Comparison of ENCODE assay signal across 12 cellular contexts in the genomic region with DNA sequence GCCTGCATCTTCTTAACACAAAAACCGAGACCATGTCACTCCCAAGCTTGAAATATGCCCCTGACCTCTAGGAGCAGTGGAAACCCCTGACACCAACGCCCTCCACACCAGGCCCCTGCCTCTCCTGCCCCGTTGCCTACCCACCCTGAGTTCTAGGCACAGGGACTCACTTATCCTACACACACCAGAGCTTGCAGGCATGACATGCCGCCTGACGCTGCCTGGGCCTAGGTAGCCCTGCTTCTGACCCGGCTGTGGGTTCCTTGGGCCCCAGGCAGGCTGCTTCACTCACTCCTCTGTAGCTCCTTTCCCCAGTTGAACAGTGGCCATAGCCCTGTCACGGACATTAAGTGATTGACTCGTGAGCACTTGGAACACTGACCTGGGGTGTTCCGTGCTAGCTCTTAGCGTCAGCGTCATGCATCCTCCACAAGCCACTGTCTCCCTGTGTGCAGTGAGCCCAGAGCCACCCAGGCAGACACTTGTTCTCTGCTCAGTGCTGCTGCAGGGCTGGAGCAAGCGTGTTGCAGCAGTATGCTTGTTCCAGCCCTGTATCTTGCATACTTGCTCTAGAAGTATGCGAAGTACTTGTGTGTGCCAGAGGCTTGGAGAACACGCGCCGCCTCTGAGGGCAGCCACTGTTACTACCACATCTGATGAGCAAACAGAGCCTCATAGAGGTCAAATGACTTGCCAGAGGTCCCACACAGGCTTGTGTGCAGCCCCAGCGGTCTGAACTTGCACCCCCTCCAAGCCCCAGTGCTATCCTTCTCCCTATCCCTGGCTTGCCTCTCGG. TPM values are rescaled to one million over a fixed set of nuclear protein-coding genes. Genes with fewer than 3 reads are reported as not detected.
DNase-seq lines count a peak whose midpoint lies in the region; ATAC-seq, FAIRE-seq and TF ChIP-seq lines count a peak whose summit lies in the region.
"Had no signal": no experiment of that assay in that cellular context is flagged by ENCODE, and none has a peak within 500 bp of the region (broad histone marks: within the 10 kb centered on the region; RNA-seq: fewer than 3 reads in every experiment).

No MANE protein-coding gene starts in this region.

- CTCF ChIA-PET in HepG2 (lab: Yijun Ruan, JAX; ENCODE audit: low intra/inter-chr PET ratio, low total read pairs): no interaction called here

- H3K4me1 ChIP-seq in GM23248 (ENCODE audit: insufficient read depth) (peaks cover 5% of the 10 kb centered on the region; the same call in 1 of the 2 replicates), HepG2 (ENCODE audit: insufficient read depth, low read length) (peaks cover 60% of the 10 kb centered on the region), stomach (peaks cover 12 to 20% (median 15%) of the 10 kb centered on the region in 4 donors)

- TF ChIP-seq CTCF in choroid plexus epithelial cell (conservative IDR thresholded peaks at IDR 0.05; ENCODE audit: low read depth, low read length): no peak
- TF ChIP-seq CTCF in HepG2 (CRISPR knock-in tag; IDR thresholded peaks at IDR 0.05): peak; percentile 24; the same call in 1 of the 2 replicates
- no peak for TF ChIP-seq CTCF in stomach (IDR thresholded peaks at IDR 0.05)

- BruUV-seq in HepG2 (replicated peaks; lab: Mats Ljungman, UMichigan): no TSS peak

- H3K27me3 ChIP-seq in GM23248 (replicated peaks; ENCODE audit: insufficient read depth): no peaks in the 10 kb centered on the region
- H3K27me3 ChIP-seq in HepG2 (ENCODE audit: control insufficient read depth in 1 of 2, insufficient read depth in 2 of 2, low read length in 2 of 2): no peaks in the 10 kb centered on the region
- H3K27me3 ChIP-seq in stomach: no peaks in the 10 kb centered on the region

- H4K20me1 ChIP-seq in GM23248 (ENCODE audit: insufficient read depth): no peaks in the 10 kb centered on the region
- H4K20me1 ChIP-seq in HepG2 (ENCODE audit: insufficient read depth, low read length): no peaks in the 10 kb centered on the region

- WGBS in GM23248 (ENCODE audit: low coverage in 1 of 2, low lambda C conversion rate in 2 of 2, missing lambda C conversion rate in 2 of 2), 2 experiments: 36 to 42% methylated on average over 18 of the region's 18 CpGs
- 60% methylated on average over 12 of the region's 18 CpGs for WGBS in HepG2 (ENCODE audit: low lambda C conversion rate)
- WGBS in stomach, 5 donors: 46 to 68% (median 56%) methylated on average over 16 to 18 of the region's 18 CpGs

- H3K27ac Mint-ChIP-seq in activated CD4-positive, alpha-beta T cell treated with anti-CD3 and anti-CD28 coated beads, Interleukin-2, amount 10 ng/mL, durations not matched to agents 24 days and 14 days: no peak overlapping the region
- H3K27ac Mint-ChIP-seq: activated naive CD8-positive, alpha-beta T cell treated with anti-CD3 and anti-CD28 coated beads, Interleukin-2, amount 50 U/mL, for 24 hours; progenitor cell of endocrine pancreas had no signal

- TF ChIP-seq RAD21 in HepG2 (CRISPR knock-in tag; IDR thresholded peaks at IDR 0.05): no peak

- no peaks in the 10 kb centered on the region for H3K9me2 ChIP-seq in GM23248 (ENCODE audit: insufficient read depth)

- no peaks in the 10 kb centered on the region for H3K36me3 ChIP-seq in GM23248 (ENCODE audit: low read depth)
- H3K36me3 ChIP-seq in HepG2 (replicated peaks in 1 of 2; ENCODE audit: control insufficient read depth in 1 of 2, insufficient read depth in 2 of 2, low read length in 2 of 2): peaks cover 1 to 6% of the 10 kb centered on the region in 2 experiments; a peak in 3 of 5 replicates
- H3K36me3 ChIP-seq in stomach: peaks cover 11 to 39% (median 34%) of the 10 kb centered on the region in 4 donors

- H2AFZ ChIP-seq in GM23248: no peak overlapping the region
- no peak overlapping the region for H2AFZ ChIP-seq in HepG2 (ENCODE audit: low read length)

- H3K9me3 ChIP-seq in GM23248 (ENCODE audit: low read depth) (no peaks in the 10 kb centered on the region), HepG2 (ENCODE audit: low read length) (no peaks in the 10 kb centered on the region), stomach (no peaks in the 10 kb centered on the region)

- H3K27me3 Mint-ChIP-seq in activated CD4-positive, alpha-beta T cell treated with anti-CD3 and anti-CD28 coated beads, Interleukin-2, amount 10 ng/mL, durations not matched to agents 24 days and 14 days: no peaks in the 10 kb centered on the region
- H3K27me3 Mint-ChIP-seq: activated naive CD8-positive, alpha-beta T cell treated with anti-CD3 and anti-CD28 coated beads, Interleukin-2, amount 50 U/mL, for 24 hours; progenitor cell of endocrine pancreas had no signal

- DNase-seq in GM23248 (peak; percentile 89), choroid plexus epithelial cell (ENCODE audit: low read depth) (peak; percentile 73), HepG2 (ENCODE audit: low spot score) (peak; percentile 75), stomach (peak; percentile 54), iPS-NIHi7 (ENCODE audit: extremely low spot score) (no peak)
- DNase-seq in activated CD4-positive, alpha-beta T cell treated with anti-CD3 and anti-CD28 coated beads, Interleukin-2, amount 10 ng/mL, durations not matched to agents 24 days and 14 days: no peak
- DNase-seq: activated naive CD8-positive, alpha-beta T cell treated with anti-CD3 and anti-CD28 coated beads, Interleukin-2, amount 50 U/mL, for 24 hours had no signal

- POLR2A ChIA-PET in HepG2 (lab: Yijun Ruan, JAX): interaction anchor here (1.0 kb wide), 1 partner anchor 17 kb away, joined by 3 read pairs; no protein-coding TSS in a partner anchor

- no peak overlapping the region for H3K9ac ChIP-seq in GM23248
- H3K9ac ChIP-seq in HepG2 (ENCODE audit: insufficient read depth, low read depth, low read length): no peak overlapping the region

- H3K27ac ChIP-seq in GM23248 (no peak overlapping the region), HepG2 (ENCODE audit: extremely low read length, insufficient read depth, low read length) (no peak overlapping the region), stomach (no peak overlapping the region)

- H3K36me3 Mint-ChIP-seq in activated CD4-positive, alpha-beta T cell treated with anti-CD3 and anti-CD28 coated beads, Interleukin-2, amount 10 ng/mL, durations not matched to agents 24 days and 14 days (ENCODE audit: low read depth): peaks cover 7% of the 10 kb centered on the region

- no peak overlapping the region for H3K4me2 ChIP-seq in GM23248 (ENCODE audit: unreplicated experiment)
- H3K4me2 ChIP-seq in HepG2 (ENCODE audit: low read depth, low read length): peak overlapping the region; percentile 37

- H3K4me1 Mint-ChIP-seq in activated CD4-positive, alpha-beta T cell treated with anti-CD3 and anti-CD28 coated beads, Interleukin-2, amount 10 ng/mL, durations not matched to agents 24 days and 14 days: peaks cover 2% of the 10 kb centered on the region

- FAIRE-seq in HepG2 (lab: Jason Lieb, UNC): peak; percentile 87
- FAIRE-seq: urothelium cell line had no signal

- in situ Hi-C loops in GM23248 (cut with MboI): no loop called here
- in situ Hi-C loops in HepG2 (cut with HindIII; ENCODE audit: extremely low pct_ligation_motif_present, low pct_unique_long_range_greater_than_20kb): no loop called here

- H3K4me3 Mint-ChIP-seq in activated CD4-positive, alpha-beta T cell treated with anti-CD3 and anti-CD28 coated beads, Interleukin-2, amount 10 ng/mL, durations not matched to agents 24 days and 14 days: no peak overlapping the region
- H3K4me3 Mint-ChIP-seq: activated naive CD8-positive, alpha-beta T cell treated with anti-CD3 and anti-CD28 coated beads, Interleukin-2, amount 50 U/mL, for 24 hours had no signal

- no peaks in the 10 kb centered on the region for H3F3A ChIP-seq in GM23248 (ENCODE audit: insufficient read depth)

- H3K4me3 ChIP-seq in GM23248 (no peak overlapping the region), choroid plexus epithelial cell (ENCODE audit: low read depth, low read length) (no peak overlapping the region), HepG2 (replicated peaks in 1 of 3; ENCODE audit: insufficient read depth in 1 of 3, low read depth in 2 of 3, low read length in 3 of 3) (peak overlapping the region in 1 of 3 experiments; percentile 1; a peak in 1 of 6 replicates), stomach (no peak overlapping the region)

- ATAC-seq in HepG2 (peak; percentile 84), HG03196 (IDR thresholded peaks at IDR 0.05; ENCODE audit: unreplicated experiment) (no peak)
- ATAC-seq: activated naive CD8-positive, alpha-beta T cell treated with anti-CD3 and anti-CD28 coated beads, Interleukin-2, amount 50 U/mL, for 24 hours had no signal

- intact Hi-C loops in HepG2 (cut with micrococcal nuclease; ENCODE audit: unreplicated experiment) (no loop called here), stomach (cut with DNase I; ENCODE audit: low total_unique reads) (no loop called here)
- intact Hi-C loops in activated CD4-positive, alpha-beta T cell treated with anti-CD3 and anti-CD28 coated beads, Interleukin-2, amount 10 ng/mL, durations not matched to agents 24 days and 14 days (cut with micrococcal nuclease): no loop called here

- H3K79me2 ChIP-seq in GM23248 (ENCODE audit: insufficient read depth) (no peaks in the 10 kb centered on the region), HepG2 (ENCODE audit: insufficient read depth, low read length) (no peaks in the 10 kb centered on the region)

- TF ChIP-seq POLR2A in HepG2 (IDR thresholded peaks at IDR 0.05; ENCODE audit: insufficient read depth in 1 of 2, low read depth in 2 of 2, low read length in 2 of 2) (no peak), stomach (IDR thresholded peaks at IDR 0.05) (no peak)

- no peaks in the 10 kb centered on the region for H3K9me3 Mint-ChIP-seq in activated CD4-positive, alpha-beta T cell treated with anti-CD3 and anti-CD28 coated beads, Interleukin-2, amount 10 ng/mL, durations not matched to agents 24 days and 14 days
- H3K9me3 Mint-ChIP-seq: activated naive CD8-positive, alpha-beta T cell treated with anti-CD3 and anti-CD28 coated beads, Interleukin-2, amount 50 U/mL, for 24 hours had no signal

- no peak for TF ChIP-seq EP300 in HepG2 (IDR thresholded peaks at IDR 0.05; ENCODE audit: low read depth in 2 of 2, low read length in 2 of 2)
- no peak for TF ChIP-seq EP300 in HepG2 (CRISPR knock-in tag; IDR thresholded peaks at IDR 0.05; ENCODE audit: borderline replicate concordance)
- no peak for TF ChIP-seq EP300 in stomach (IDR thresholded peaks at IDR 0.05)

RNA-seq across cellular contexts. Expression of a gene that starts 15.6 kb away (rescaled TPM):
- 1.0 and 1.9 TPM in 2 replicates for total RNA-seq in GM23248 (2014; rRNA removed; shearing (Covaris generic))
- polyA plus RNA-seq in GM23248 (2016; fragmentation: Nextera tagmentation; extraction: Ambion mirVana): 1.3 and 1.6 TPM in 2 replicates
- 2.2 and 2.4 TPM in 2 replicates for total RNA-seq in HepG2 (2016; rRNA removed; fragmentation: Illumina TruSeq; extraction: Trizol)
- 0.30 and 0.44 TPM in 2 replicates for total RNA-seq in HepG2 (2016; cell fraction: cytosol; rRNA removed; fragmentation: Illumina TruSeq; extraction: Trizol; ENCODE audit: low read depth)
- total RNA-seq in HepG2 (2016; cell fraction: insoluble cytoplasmic fraction; rRNA removed; fragmentation: Illumina TruSeq; extraction: Trizol): 1.8 and 1.9 TPM in 2 replicates
- 1.2 and 1.4 TPM in 2 replicates for total RNA-seq in HepG2 (2016; cell fraction: membrane; rRNA removed; fragmentation: Illumina TruSeq; extraction: Trizol)
- total RNA-seq in HepG2 (2016; cell fraction: nucleus; rRNA removed; fragmentation: Illumina TruSeq; extraction: Trizol): 2.6 and 3.1 TPM in 2 replicates
- polyA plus RNA-seq in HepG2 (2011; rRNA removed): 2.4 and 3.0 TPM in 2 replicates
- 2.3 and 2.6 TPM in 2 replicates for polyA plus RNA-seq in HepG2 (2011; cell fraction: cytosol; rRNA removed)
- 3.9 and 4.1 TPM in 2 replicates for polyA plus RNA-seq in HepG2 (2011; cell fraction: nucleus; rRNA removed)
- polyA plus RNA-seq in HepG2 (2012): 1.4 and 1.9 TPM in 2 replicates
- polyA plus RNA-seq in HepG2 (2016; cell fraction: cytosol; fragmentation: Illumina TruSeq; extraction: Trizol; ENCODE audit: low read depth): 0.21 and 0.70 TPM in 2 replicates
- polyA plus RNA-seq in HepG2 (2016; cell fraction: insoluble cytoplasmic fraction; fragmentation: Illumina TruSeq; extraction: Trizol; ENCODE audit: low read depth): 2.0 and 2.3 TPM in 2 replicates
- polyA plus RNA-seq in HepG2 (2016; cell fraction: membrane; fragmentation: Illumina TruSeq; extraction: Trizol; ENCODE audit: low read depth): 0.58 and 1.0 TPM in 2 replicates
- 2.1 and 2.3 TPM in 2 replicates for polyA plus RNA-seq in HepG2 (2016; cell fraction: nucleus; fragmentation: Illumina TruSeq; extraction: Trizol; ENCODE audit: insufficient read depth, low read depth)
- 0.49 and 8.2 TPM in 2 replicates for polyA minus RNA-seq in HepG2 (2011; rRNA and poly(A)+ RNA removed; ENCODE audit: low replicate concordance)
- 3.3 and 4.7 TPM in 2 replicates for polyA minus RNA-seq in HepG2 (2011; cell fraction: cytosol; rRNA and poly(A)+ RNA removed)
- polyA minus RNA-seq in HepG2 (2011; cell fraction: nucleus; rRNA and poly(A)+ RNA removed): 10.0 and 11.3 TPM in 2 replicates
- total RNA-seq in stomach: 1 to 10 TPM in 1 of 5 donors, under 1 TPM in 2, not detected in 2; 0.45 to 4.1 (median 0.92) TPM
- under 1 TPM; 0.46 to 0.75 (median 0.50) TPM for polyA plus RNA-seq in stomach
- total RNA-seq in activated CD4-positive, alpha-beta T cell treated with anti-CD3 and anti-CD28 coated beads, Interleukin-2, amount 10 ng/mL, durations not matched to agents 24 days and 14 days: 1.3 and 1.7 TPM in 2 replicates

RNA-seq across cellular contexts. Expression of a gene that starts 39.3 kb away (rescaled TPM):
- 123 and 125 TPM in 2 replicates for total RNA-seq in GM23248 (2014; rRNA removed; shearing (Covaris generic))
- polyA plus RNA-seq in GM23248 (2016; fragmentation: Nextera tagmentation; extraction: Ambion mirVana): 143 and 149 TPM in 2 replicates
- 149 and 215 TPM in 2 replicates for total RNA-seq in HepG2 (2016; rRNA removed; fragmentation: Illumina TruSeq; extraction: Trizol)
- 8.8 and 12.3 TPM in 2 replicates for total RNA-seq in HepG2 (2016; cell fraction: cytosol; rRNA removed; fragmentation: Illumina TruSeq; extraction: Trizol; ENCODE audit: low read depth)
- total RNA-seq in HepG2 (2016; cell fraction: insoluble cytoplasmic fraction; rRNA removed; fragmentation: Illumina TruSeq; extraction: Trizol): 152 and 207 TPM in 2 replicates
- 25.6 and 27.8 TPM in 2 replicates for total RNA-seq in HepG2 (2016; cell fraction: membrane; rRNA removed; fragmentation: Illumina TruSeq; extraction: Trizol)
- total RNA-seq in HepG2 (2016; cell fraction: nucleus; rRNA removed; fragmentation: Illumina TruSeq; extraction: Trizol): 84.5 and 106 TPM in 2 replicates
- polyA plus RNA-seq in HepG2 (2011; rRNA removed): 62.3 and 67.3 TPM in 2 replicates
- 38.2 and 50.1 TPM in 2 replicates for polyA plus RNA-seq in HepG2 (2011; cell fraction: cytosol; rRNA removed)
- polyA plus RNA-seq in HepG2 (2011; cell fraction: nucleus; rRNA removed): 56.2 and 66.5 TPM in 2 replicates
- polyA plus RNA-seq in HepG2 (2012): 86.8 and 88.0 TPM in 2 replicates
- 5.2 and 6.0 TPM in 2 replicates for polyA plus RNA-seq in HepG2 (2016; cell fraction: cytosol; fragmentation: Illumina TruSeq; extraction: Trizol; ENCODE audit: low read depth)
- 160 and 163 TPM in 2 replicates for polyA plus RNA-seq in HepG2 (2016; cell fraction: insoluble cytoplasmic fraction; fragmentation: Illumina TruSeq; extraction: Trizol; ENCODE audit: low read depth)
- 12.6 and 13.0 TPM in 2 replicates for polyA plus RNA-seq in HepG2 (2016; cell fraction: membrane; fragmentation: Illumina TruSeq; extraction: Trizol; ENCODE audit: low read depth)
- 104 and 108 TPM in 2 replicates for polyA plus RNA-seq in HepG2 (2016; cell fraction: nucleus; fragmentation: Illumina TruSeq; extraction: Trizol; ENCODE audit: insufficient read depth, low read depth)
- polyA minus RNA-seq in HepG2 (2011; rRNA and poly(A)+ RNA removed; ENCODE audit: low replicate concordance): 50.1 and 167 TPM in 2 replicates
- 37.3 and 43.9 TPM in 2 replicates for polyA minus RNA-seq in HepG2 (2011; cell fraction: cytosol; rRNA and poly(A)+ RNA removed)
- polyA minus RNA-seq in HepG2 (2011; cell fraction: nucleus; rRNA and poly(A)+ RNA removed): 50.2 and 79.2 TPM in 2 replicates
- total RNA-seq in stomach: 100 to 1,000 TPM in 2 of 5 donors, 10 to 100 TPM in 3; 39.1 to 236 (median 84.4) TPM
- polyA plus RNA-seq in stomach: 10 to 100 TPM; 47.4 to 73.8 (median 61.2) TPM
- 262 and 286 TPM in 2 replicates for total RNA-seq in activated CD4-positive, alpha-beta T cell treated with anti-CD3 and anti-CD28 coated beads, Interleukin-2, amount 10 ng/mL, durations not matched to agents 24 days and 14 days

RNA-seq across cellular contexts. Expression of a gene that starts 39.4 kb away (rescaled TPM):
- total RNA-seq in GM23248 (2014; rRNA removed; shearing (Covaris generic)): 13.5 and 14.2 TPM in 2 replicates
- polyA plus RNA-seq in GM23248 (2016; fragmentation: Nextera tagmentation; extraction: Ambion mirVana): 31.8 and 32.6 TPM in 2 replicates
- 19.0 and 19.3 TPM in 2 replicates for total RNA-seq in HepG2 (2016; rRNA removed; fragmentation: Illumina TruSeq; extraction: Trizol)
- total RNA-seq in HepG2 (2016; cell fraction: cytosol; rRNA removed; fragmentation: Illumina TruSeq; extraction: Trizol; ENCODE audit: low read depth): 6.4 and 9.9 TPM in 2 replicates
- 18.3 and 20.8 TPM in 2 replicates for total RNA-seq in HepG2 (2016; cell fraction: insoluble cytoplasmic fraction; rRNA removed; fragmentation: Illumina TruSeq; extraction: Trizol)
- total RNA-seq in HepG2 (2016; cell fraction: membrane; rRNA removed; fragmentation: Illumina TruSeq; extraction: Trizol): 10.0 and 10.1 TPM in 2 replicates
- 14.3 and 16.2 TPM in 2 replicates for total RNA-seq in HepG2 (2016; cell fraction: nucleus; rRNA removed; fragmentation: Illumina TruSeq; extraction: Trizol)
- 9.6 and 11.9 TPM in 2 replicates for polyA plus RNA-seq in HepG2 (2011; rRNA removed)
- 14.3 and 18.1 TPM in 2 replicates for polyA plus RNA-seq in HepG2 (2011; cell fraction: cytosol; rRNA removed)
- 13.5 TPM in 2 replicates for polyA plus RNA-seq in HepG2 (2011; cell fraction: nucleus; rRNA removed)
- polyA plus RNA-seq in HepG2 (2012): 8.0 and 11.2 TPM in 2 replicates
- 5.6 and 7.8 TPM in 2 replicates for polyA plus RNA-seq in HepG2 (2016; cell fraction: cytosol; fragmentation: Illumina TruSeq; extraction: Trizol; ENCODE audit: low read depth)
- 12.7 and 14.3 TPM in 2 replicates for polyA plus RNA-seq in HepG2 (2016; cell fraction: insoluble cytoplasmic fraction; fragmentation: Illumina TruSeq; extraction: Trizol; ENCODE audit: low read depth)
- 5.7 and 8.7 TPM in 2 replicates for polyA plus RNA-seq in HepG2 (2016; cell fraction: membrane; fragmentation: Illumina TruSeq; extraction: Trizol; ENCODE audit: low read depth)
- polyA plus RNA-seq in HepG2 (2016; cell fraction: nucleus; fragmentation: Illumina TruSeq; extraction: Trizol; ENCODE audit: insufficient read depth, low read depth): 26.6 and 29.4 TPM in 2 replicates
- polyA minus RNA-seq in HepG2 (2011; rRNA and poly(A)+ RNA removed; ENCODE audit: low replicate concordance): 5.1 and 14.3 TPM in 2 replicates
- 2.7 and 3.1 TPM in 2 replicates for polyA minus RNA-seq in HepG2 (2011; cell fraction: cytosol; rRNA and poly(A)+ RNA removed)
- 5.5 and 8.3 TPM in 2 replicates for polyA minus RNA-seq in HepG2 (2011; cell fraction: nucleus; rRNA and poly(A)+ RNA removed)
- total RNA-seq in stomach: 10 to 100 TPM in 2 of 5 donors, 1 to 10 TPM in 2, not detected in 1; 1.6 to 17.1 (median 9.3) TPM
- polyA plus RNA-seq in stomach: 10 to 100 TPM in 2 of 3 donors, 1 to 10 TPM in 1; 9.9 to 33.7 (median 23.5) TPM
- total RNA-seq in activated CD4-positive, alpha-beta T cell treated with anti-CD3 and anti-CD28 coated beads, Interleukin-2, amount 10 ng/mL, durations not matched to agents 24 days and 14 days: 24.0 and 28.0 TPM in 2 replicates

RNA-seq across cellular contexts. Expression of a gene that starts 44.6 kb away (rescaled TPM):
- not detected in 2 replicates for total RNA-seq in GM23248 (2014; rRNA removed; shearing (Covaris generic))
- polyA plus RNA-seq in GM23248 (2016; fragmentation: Nextera tagmentation; extraction: Ambion mirVana) (not detected in 2 replicates), HepG2 (2011; rRNA removed) (0.13 TPM in 1 of 2 replicates, not detected in the other), stomach (not detected)
- total RNA-seq in HepG2 (2016; rRNA removed; fragmentation: Illumina TruSeq; extraction: Trizol) (0.11 TPM in 1 of 2 replicates, not detected in the other), stomach (not detected)
- not detected in 2 replicates for total RNA-seq in HepG2 (2016; cell fraction: cytosol; rRNA removed; fragmentation: Illumina TruSeq; extraction: Trizol; ENCODE audit: low read depth)
- not detected in 2 replicates for total RNA-seq in HepG2 (2016; cell fraction: insoluble cytoplasmic fraction; rRNA removed; fragmentation: Illumina TruSeq; extraction: Trizol)
- not detected in 2 replicates for total RNA-seq in HepG2 (2016; cell fraction: membrane; rRNA removed; fragmentation: Illumina TruSeq; extraction: Trizol)
- not detected in 2 replicates for total RNA-seq in HepG2 (2016; cell fraction: nucleus; rRNA removed; fragmentation: Illumina TruSeq; extraction: Trizol)
- not detected in 2 replicates for polyA plus RNA-seq in HepG2 (2011; cell fraction: cytosol; rRNA removed)
- polyA plus RNA-seq in HepG2 (2011; cell fraction: nucleus; rRNA removed): 0.17 TPM in 1 of 2 replicates, not detected in the other
- polyA plus RNA-seq in HepG2 (2012): 0.11 TPM in 1 of 2 replicates, not detected in the other
- not detected in 2 replicates for polyA plus RNA-seq in HepG2 (2016; cell fraction: cytosol; fragmentation: Illumina TruSeq; extraction: Trizol; ENCODE audit: low read depth)
- polyA plus RNA-seq in HepG2 (2016; cell fraction: insoluble cytoplasmic fraction; fragmentation: Illumina TruSeq; extraction: Trizol; ENCODE audit: low read depth): not detected in 2 replicates
- polyA plus RNA-seq in HepG2 (2016; cell fraction: membrane; fragmentation: Illumina TruSeq; extraction: Trizol; ENCODE audit: low read depth): 0.16 TPM in 1 of 2 replicates, not detected in the other
- 0.33 TPM in 1 of 2 replicates, not detected in the other for polyA plus RNA-seq in HepG2 (2016; cell fraction: nucleus; fragmentation: Illumina TruSeq; extraction: Trizol; ENCODE audit: insufficient read depth, low read depth)
- 0.20 TPM in 1 of 2 replicates, not detected in the other for polyA minus RNA-seq in HepG2 (2011; rRNA and poly(A)+ RNA removed; ENCODE audit: low replicate concordance)
- polyA minus RNA-seq in HepG2 (2011; cell fraction: cytosol; rRNA and poly(A)+ RNA removed): not detected in 2 replicates
- not detected in 2 replicates for polyA minus RNA-seq in HepG2 (2011; cell fraction: nucleus; rRNA and poly(A)+ RNA removed)
- not detected in 2 replicates for total RNA-seq in activated CD4-positive, alpha-beta T cell treated with anti-CD3 and anti-CD28 coated beads, Interleukin-2, amount 10 ng/mL, durations not matched to agents 24 days and 14 days
- total RNA-seq: kidney epithelial cell; progenitor cell of endocrine pancreas; T-helper 1 cell treated with Interleukin-12 subunit alpha and Interleukin-12 subunit beta and Interleukin-4 antibody, amounts not matched to agents 30 ng/mL and 1 ng/mL, for 36 hours had no signal

Comparison
In these comparisons a context has a peak if more than half of its experiments do, and no peak if none do; other contexts are left out.
1. DNase-seq: peak in GM23248 (single experiment), choroid plexus epithelial cell (single experiment), HepG2 (single experiment) and stomach (single experiment); none in iPS-NIHi7 (single experiment) and activated CD4-positive, alpha-beta T cell treated with anti-CD3 and anti-CD28 coated beads, Interleukin-2, amount 10 ng/mL, durations not matched to agents 24 days and 14 days (single experiment).